ENCODE assay signal across 2 cellular contexts in the genomic region with DNA sequence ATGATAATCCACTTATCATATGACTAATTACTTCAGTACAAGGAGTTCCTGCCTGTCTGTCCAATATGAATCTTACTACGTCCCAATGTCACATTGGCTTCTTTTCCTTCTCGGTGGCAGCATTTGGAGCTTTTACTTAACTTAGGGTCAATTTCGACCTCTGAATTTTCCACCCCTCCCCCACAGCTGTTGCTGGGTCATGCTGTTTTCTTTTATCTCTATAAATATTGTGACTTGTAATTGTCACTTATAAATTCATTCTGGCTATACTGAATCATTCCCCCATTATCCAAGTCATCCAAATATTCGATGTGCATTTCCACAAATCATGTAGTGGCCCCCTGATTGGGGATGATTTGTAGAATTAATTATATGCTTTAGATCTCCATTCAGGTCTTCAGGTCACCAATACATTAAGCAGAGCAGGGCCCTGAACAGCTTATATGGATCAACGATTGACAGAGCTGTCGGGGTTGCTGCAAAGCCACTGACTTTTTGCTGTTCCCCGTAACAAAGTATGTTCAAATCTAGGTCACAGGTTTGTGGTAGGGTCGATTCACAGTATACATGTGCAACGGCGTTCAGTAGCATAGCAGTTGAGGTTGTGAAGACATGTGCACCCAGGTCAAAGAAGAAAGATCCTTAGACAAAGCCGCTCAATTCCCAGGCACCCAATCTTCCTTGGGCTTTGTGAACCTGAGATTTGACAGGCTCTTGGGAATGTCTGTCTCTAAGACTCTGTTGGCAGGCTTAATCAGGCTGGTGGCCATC.
TF ChIP-seq lines count a peak whose summit lies in the region.

No MANE protein-coding gene starts in this region.

TF ChIP-seq in SK-N-SH, 30 proteins besides CTCF, POLR2A, EP300 and RAD21:
- no peak for TF ChIP-seq RXRA (IDR thresholded peaks at IDR 0.05; ENCODE audit: borderline replicate concordance, low read depth)
- TF ChIP-seq, protein P1, sequence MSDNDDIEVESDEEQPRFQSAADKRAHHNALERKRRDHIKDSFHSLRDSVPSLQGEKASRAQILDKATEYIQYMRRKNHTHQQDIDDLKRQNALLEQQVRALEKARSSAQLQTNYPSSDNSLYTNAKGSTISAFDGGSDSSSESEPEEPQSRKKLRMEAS (IDR thresholded peaks at IDR 0.05; ENCODE audit: low read depth): no peak
- TF ChIP-seq TEAD4 (IDR thresholded peaks at IDR 0.05; ENCODE audit: borderline replicate concordance, insufficient read depth): no peak
- no peak for TF ChIP-seq NRF1 (IDR thresholded peaks at IDR 0.05; ENCODE audit: low read depth, low read length)
- TF ChIP-seq, protein P2, sequence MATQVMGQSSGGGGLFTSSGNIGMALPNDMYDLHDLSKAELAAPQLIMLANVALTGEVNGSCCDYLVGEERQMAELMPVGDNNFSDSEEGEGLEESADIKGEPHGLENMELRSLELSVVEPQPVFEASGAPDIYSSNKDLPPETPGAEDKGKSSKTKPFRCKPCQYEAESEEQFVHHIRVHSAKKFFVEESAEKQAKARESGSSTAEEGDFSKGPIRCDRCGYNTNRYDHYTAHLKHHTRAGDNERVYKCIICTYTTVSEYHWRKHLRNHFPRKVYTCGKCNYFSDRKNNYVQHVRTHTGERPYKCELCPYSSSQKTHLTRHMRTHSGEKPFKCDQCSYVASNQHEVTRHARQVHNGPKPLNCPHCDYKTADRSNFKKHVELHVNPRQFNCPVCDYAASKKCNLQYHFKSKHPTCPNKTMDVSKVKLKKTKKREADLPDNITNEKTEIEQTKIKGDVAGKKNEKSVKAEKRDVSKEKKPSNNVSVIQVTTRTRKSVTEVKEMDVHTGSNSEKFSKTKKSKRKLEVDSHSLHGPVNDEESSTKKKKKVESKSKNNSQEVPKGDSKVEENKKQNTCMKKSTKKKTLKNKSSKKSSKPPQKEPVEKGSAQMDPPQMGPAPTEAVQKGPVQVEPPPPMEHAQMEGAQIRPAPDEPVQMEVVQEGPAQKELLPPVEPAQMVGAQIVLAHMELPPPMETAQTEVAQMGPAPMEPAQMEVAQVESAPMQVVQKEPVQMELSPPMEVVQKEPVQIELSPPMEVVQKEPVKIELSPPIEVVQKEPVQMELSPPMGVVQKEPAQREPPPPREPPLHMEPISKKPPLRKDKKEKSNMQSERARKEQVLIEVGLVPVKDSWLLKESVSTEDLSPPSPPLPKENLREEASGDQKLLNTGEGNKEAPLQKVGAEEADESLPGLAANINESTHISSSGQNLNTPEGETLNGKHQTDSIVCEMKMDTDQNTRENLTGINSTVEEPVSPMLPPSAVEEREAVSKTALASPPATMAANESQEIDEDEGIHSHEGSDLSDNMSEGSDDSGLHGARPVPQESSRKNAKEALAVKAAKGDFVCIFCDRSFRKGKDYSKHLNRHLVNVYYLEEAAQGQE (IDR thresholded peaks at IDR 0.05; ENCODE audit: low read depth, low read length): no peak
- no peak for TF ChIP-seq SIN3A (IDR thresholded peaks at IDR 0.05; ENCODE audit: borderline replicate concordance, low read depth, low read length)
- TF ChIP-seq FOXJ3 (CRISPR knock-in tag; IDR thresholded peaks at IDR 0.05): no peak
- TF ChIP-seq NFIC (IDR thresholded peaks at IDR 0.05; ENCODE audit: borderline replicate concordance): no peak
- no peak for TF ChIP-seq MXI1 (IDR thresholded peaks at IDR 0.05; ENCODE audit: low read depth, low read length)
- TF ChIP-seq, protein P3, sequence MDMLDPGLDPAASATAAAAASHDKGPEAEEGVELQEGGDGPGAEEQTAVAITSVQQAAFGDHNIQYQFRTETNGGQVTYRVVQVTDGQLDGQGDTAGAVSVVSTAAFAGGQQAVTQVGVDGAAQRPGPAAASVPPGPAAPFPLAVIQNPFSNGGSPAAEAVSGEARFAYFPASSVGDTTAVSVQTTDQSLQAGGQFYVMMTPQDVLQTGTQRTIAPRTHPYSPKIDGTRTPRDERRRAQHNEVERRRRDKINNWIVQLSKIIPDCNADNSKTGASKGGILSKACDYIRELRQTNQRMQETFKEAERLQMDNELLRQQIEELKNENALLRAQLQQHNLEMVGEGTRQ (IDR thresholded peaks at IDR 0.05; ENCODE audit: borderline replicate concordance, low read depth, low read length): no peak
- no peak for TF ChIP-seq CHD2 (IDR thresholded peaks at IDR 0.05; ENCODE audit: low read length, partially characterized antibody)
- no peak for TF ChIP-seq MEF2A (IDR thresholded peaks at IDR 0.05; ENCODE audit: borderline replicate concordance, low read depth)
- TF ChIP-seq GATA2 (CRISPR knock-in tag; IDR thresholded peaks at IDR 0.05): no peak
- no peak for TF ChIP-seq RFX5 (IDR thresholded peaks at IDR 0.05; ENCODE audit: low read length)
- TF ChIP-seq, protein P4, sequence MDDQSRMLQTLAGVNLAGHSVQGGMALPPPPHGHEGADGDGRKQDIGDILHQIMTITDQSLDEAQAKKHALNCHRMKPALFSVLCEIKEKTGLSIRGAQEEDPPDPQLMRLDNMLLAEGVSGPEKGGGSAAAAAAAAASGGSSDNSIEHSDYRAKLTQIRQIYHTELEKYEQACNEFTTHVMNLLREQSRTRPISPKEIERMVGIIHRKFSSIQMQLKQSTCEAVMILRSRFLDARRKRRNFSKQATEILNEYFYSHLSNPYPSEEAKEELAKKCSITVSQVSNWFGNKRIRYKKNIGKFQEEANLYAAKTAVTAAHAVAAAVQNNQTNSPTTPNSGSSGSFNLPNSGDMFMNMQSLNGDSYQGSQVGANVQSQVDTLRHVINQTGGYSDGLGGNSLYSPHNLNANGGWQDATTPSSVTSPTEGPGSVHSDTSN (IDR thresholded peaks at IDR 0.05): no peak

TF ChIP-seq in SK-N-SH treated with all-trans-retinoic acid at 6 μM for 48 hours, 23 proteins besides CTCF, POLR2A, EP300 and RAD21:
- no peak for TF ChIP-seq RARB (CRISPR knock-in tag; IDR thresholded peaks at IDR 0.05)
- TF ChIP-seq, protein P5, sequence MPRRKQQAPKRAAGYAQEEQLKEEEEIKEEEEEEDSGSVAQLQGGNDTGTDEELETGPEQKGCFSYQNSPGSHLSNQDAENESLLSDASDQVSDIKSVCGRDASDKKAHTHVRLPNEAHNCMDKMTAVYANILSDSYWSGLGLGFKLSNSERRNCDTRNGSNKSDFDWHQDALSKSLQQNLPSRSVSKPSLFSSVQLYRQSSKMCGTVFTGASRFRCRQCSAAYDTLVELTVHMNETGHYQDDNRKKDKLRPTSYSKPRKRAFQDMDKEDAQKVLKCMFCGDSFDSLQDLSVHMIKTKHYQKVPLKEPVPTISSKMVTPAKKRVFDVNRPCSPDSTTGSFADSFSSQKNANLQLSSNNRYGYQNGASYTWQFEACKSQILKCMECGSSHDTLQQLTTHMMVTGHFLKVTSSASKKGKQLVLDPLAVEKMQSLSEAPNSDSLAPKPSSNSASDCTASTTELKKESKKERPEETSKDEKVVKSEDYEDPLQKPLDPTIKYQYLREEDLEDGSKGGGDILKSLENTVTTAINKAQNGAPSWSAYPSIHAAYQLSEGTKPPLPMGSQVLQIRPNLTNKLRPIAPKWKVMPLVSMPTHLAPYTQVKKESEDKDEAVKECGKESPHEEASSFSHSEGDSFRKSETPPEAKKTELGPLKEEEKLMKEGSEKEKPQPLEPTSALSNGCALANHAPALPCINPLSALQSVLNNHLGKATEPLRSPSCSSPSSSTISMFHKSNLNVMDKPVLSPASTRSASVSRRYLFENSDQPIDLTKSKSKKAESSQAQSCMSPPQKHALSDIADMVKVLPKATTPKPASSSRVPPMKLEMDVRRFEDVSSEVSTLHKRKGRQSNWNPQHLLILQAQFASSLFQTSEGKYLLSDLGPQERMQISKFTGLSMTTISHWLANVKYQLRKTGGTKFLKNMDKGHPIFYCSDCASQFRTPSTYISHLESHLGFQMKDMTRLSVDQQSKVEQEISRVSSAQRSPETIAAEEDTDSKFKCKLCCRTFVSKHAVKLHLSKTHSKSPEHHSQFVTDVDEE (CRISPR knock-in tag; IDR thresholded peaks at IDR 0.05): no peak
- TF ChIP-seq OSR1 (CRISPR knock-in tag; IDR thresholded peaks at IDR 0.05): no peak
- no peak for TF ChIP-seq ESRRG (CRISPR knock-in tag; IDR thresholded peaks at IDR 0.05)
- TF ChIP-seq, protein P6, sequence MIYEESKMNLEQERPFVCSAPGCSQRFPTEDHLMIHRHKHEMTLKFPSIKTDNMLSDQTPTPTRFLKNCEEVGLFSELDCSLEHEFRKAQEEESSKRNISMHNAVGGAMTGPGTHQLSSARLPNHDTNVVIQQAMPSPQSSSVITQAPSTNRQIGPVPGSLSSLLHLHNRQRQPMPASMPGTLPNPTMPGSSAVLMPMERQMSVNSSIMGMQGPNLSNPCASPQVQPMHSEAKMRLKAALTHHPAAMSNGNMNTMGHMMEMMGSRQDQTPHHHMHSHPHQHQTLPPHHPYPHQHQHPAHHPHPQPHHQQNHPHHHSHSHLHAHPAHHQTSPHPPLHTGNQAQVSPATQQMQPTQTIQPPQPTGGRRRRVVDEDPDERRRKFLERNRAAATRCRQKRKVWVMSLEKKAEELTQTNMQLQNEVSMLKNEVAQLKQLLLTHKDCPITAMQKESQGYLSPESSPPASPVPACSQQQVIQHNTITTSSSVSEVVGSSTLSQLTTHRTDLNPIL (CRISPR knock-in tag; IDR thresholded peaks at IDR 0.05; ENCODE audit: low read depth): no peak
- no peak for TF ChIP-seq ZC3H10 (CRISPR knock-in tag; IDR thresholded peaks at IDR 0.05)
- no peak for TF ChIP-seq TOX (CRISPR knock-in tag; IDR thresholded peaks at IDR 0.05; ENCODE audit: borderline replicate concordance)
- TF ChIP-seq ZFP30 (CRISPR knock-in tag; IDR thresholded peaks at IDR 0.05): no peak
- TF ChIP-seq, protein P7, sequence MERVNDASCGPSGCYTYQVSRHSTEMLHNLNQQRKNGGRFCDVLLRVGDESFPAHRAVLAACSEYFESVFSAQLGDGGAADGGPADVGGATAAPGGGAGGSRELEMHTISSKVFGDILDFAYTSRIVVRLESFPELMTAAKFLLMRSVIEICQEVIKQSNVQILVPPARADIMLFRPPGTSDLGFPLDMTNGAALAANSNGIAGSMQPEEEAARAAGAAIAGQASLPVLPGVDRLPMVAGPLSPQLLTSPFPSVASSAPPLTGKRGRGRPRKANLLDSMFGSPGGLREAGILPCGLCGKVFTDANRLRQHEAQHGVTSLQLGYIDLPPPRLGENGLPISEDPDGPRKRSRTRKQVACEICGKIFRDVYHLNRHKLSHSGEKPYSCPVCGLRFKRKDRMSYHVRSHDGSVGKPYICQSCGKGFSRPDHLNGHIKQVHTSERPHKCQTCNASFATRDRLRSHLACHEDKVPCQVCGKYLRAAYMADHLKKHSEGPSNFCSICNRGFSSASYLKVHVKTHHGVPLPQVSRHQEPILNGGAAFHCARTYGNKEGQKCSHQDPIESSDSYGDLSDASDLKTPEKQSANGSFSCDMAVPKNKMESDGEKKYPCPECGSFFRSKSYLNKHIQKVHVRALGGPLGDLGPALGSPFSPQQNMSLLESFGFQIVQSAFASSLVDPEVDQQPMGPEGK (CRISPR knock-in tag; IDR thresholded peaks at IDR 0.05; ENCODE audit: borderline replicate concordance): no peak
